7 cellular contexts compared by ENCODE assay signal in the genomic region with DNA sequence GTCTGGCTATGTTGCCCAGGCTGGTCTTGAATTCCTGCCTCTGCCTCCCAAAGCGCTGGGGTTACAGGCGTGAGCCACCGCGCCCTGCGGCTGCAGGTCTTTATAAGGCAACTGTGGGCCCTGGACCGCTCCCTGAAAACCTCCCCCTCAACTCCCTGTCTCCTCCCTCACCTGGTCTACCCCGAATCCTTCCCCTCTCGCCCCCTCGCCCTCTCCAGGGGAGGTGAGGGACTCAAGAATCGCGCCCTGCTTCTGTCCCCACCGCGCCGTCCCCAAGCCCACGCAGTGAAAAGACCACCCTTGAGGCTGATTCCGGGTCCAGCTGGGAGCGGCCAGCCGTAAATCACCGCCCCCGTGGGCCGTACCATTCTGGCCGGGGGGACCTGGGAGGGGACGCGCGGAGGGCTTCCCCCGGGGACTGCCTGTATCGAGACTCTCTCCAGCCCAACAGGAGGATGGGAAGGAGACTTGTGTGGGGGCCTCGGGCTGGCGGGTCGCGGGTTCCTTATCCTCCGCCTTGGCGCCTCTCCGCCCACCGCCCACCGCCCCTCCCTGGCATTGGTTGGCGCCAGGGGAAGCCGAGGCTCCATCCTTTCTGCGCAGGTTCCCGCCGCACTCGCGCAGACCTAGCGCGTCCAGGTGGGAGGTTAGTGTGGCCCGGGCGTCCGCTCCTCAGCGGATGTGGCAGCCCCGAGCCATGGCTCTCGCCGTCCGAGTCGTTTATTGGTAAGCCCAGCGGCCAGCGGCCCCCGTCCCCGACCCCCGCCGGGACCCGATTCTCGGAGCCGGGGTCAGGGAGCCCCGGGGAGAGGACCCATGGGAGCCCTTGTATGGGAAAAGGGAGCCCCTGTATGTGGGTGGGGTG. TPM values are rescaled to one million over a fixed set of nuclear protein-coding genes. Genes with fewer than 3 reads are reported as not detected.
A peak's percentile ranks its signal among the peaks of the same experiment; 100 is the strongest.
DNase-seq lines count a peak whose midpoint lies in the region; ATAC-seq lines count a peak whose summit lies in the region.

Gene SELENOW, plus strand, starts transcription at position 615 of the 865 bp plus-strand sequence. Its CDS starts 83 bp downstream, at position 698.

- DNase-seq in NCI-H2227 treated with DMSO at 0.1 percent for 48 hours (lab: John Stamatoyannopoulos, UW) (peak; percentile 77), cerebellum (ENCODE audit: low spot score) (peak; percentile 93), kidney glomerular epithelial cell (lab: John Stamatoyannopoulos, UW) (peak; percentile 60)
- DNase-seq in activated CD4-positive, alpha-beta T cell treated with anti-CD3 and anti-CD28 coated beads for 24 hours (ENCODE audit: low read depth in 2 of 2): peak; percentile 62 to 64
- DNase-seq in stimulated activated CD4-positive, alpha-beta T cell treated with anti-CD3 and anti-CD28 coated beads, Interleukin-15, amount 100 ng/mL, for 48 hours (ENCODE audit: low read depth in 2 of 2): peak; percentile 63 to 67

- ATAC-seq in GM18861 (IDR thresholded peaks at IDR 0.05; ENCODE audit: unreplicated experiment) (peak; percentile 71), HG03108 (IDR thresholded peaks at IDR 0.05; ENCODE audit: unreplicated experiment) (peak; percentile 88)

RNA-seq across cellular contexts. Expression of gene SELENOW, which starts in this region (rescaled TPM):
- total RNA-seq in cerebellum: 151 TPM

Comparison
In these comparisons a context has a peak if more than half of its experiments do, and no peak if none do; other contexts are left out.
1. Peak in every context shown above with its lines: DNase-seq and ATAC-seq.